Comparison of ENCODE assay signal across 36 cellular contexts in the genomic region with DNA sequence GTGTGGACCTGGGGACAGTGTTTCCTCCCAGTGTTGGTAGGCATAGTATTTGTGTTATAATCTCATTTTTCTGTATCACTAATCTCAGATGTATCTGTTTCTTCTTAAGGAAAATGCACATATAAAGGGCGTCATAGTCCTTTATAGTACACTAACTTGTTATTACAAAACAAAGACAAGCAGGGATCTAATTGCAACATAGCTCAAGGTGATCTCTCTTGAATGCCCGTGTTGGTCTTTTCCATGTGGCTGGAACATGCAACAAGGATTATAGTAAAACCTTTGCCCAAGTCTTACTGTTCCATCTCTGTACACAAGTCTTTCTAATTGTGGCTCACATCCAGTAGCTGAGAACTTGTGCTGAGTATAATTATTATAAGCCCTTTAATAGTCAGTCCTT. TPM values are rescaled to one million over a fixed set of nuclear protein-coding genes. Genes with fewer than 3 reads are reported as not detected.
A peak's percentile ranks its signal among the peaks of the same experiment; 100 is the strongest.
DNase-seq lines count a peak whose midpoint lies in the region; ATAC-seq and TF ChIP-seq lines count a peak whose summit lies in the region.
"Had no signal": no experiment of that assay in that cellular context is flagged by ENCODE, and none has a peak within 500 bp of the region (broad histone marks: within the 10 kb centered on the region; RNA-seq: fewer than 3 reads in every experiment).

No MANE protein-coding gene starts in this region.

- H3K27ac ChIP-seq in GM23248 (peak overlapping the region; percentile 41), RWPE2 (ENCODE audit: poor library complexity, severe bottlenecking) (peak overlapping the region; percentile 99), coronary artery (no peak overlapping the region)
- H3K27ac ChIP-seq: colonic mucosa, esophagus muscularis mucosa, gastrocnemius medialis, ovary had no signal

- 0 out of 3 replicates have a peak, but pooled peaks have one; percentile 8 for ATAC-seq in RWPE2 (ENCODE audit: low read depth)
- ATAC-seq in esophagus mucosa: peak; percentile 45
- ATAC-seq: activated CD8-positive, alpha-beta memory T cell treated with anti-CD3 and anti-CD28 coated beads, Interleukin-2, amount 10 ng/mL, durations not matched to agents 7 days and 5 days; effector memory CD8-positive, alpha-beta T cell; gastrocnemius medialis; GM12878; K562; Right ventricle myocardium inferior; T-helper 17 cell had no signal

- H3K4me1 ChIP-seq in GM23248 (ENCODE audit: insufficient read depth) (peaks cover 44% of the 10 kb centered on the region), RWPE2 (ENCODE audit: insufficient read depth, poor library complexity, severe bottlenecking) (peaks cover 54% of the 10 kb centered on the region), skeletal muscle satellite cell (ENCODE audit: control insufficient read depth, insufficient read depth, low read length) (peaks cover 45% of the 10 kb centered on the region)
- H3K4me1 ChIP-seq: colonic mucosa, esophagus muscularis mucosa, gastrocnemius medialis had no signal

- H3K36me3 ChIP-seq in GM23248 (ENCODE audit: low read depth): no peaks in the 10 kb centered on the region
- H3K36me3 ChIP-seq in RWPE2 (ENCODE audit: low read depth): peaks cover 7% of the 10 kb centered on the region
- H3K36me3 ChIP-seq in skeletal muscle satellite cell (ENCODE audit: insufficient read depth, low read length): no peaks in the 10 kb centered on the region
- H3K36me3 ChIP-seq: colonic mucosa, esophagus muscularis mucosa, gastrocnemius medialis, ovary had no signal

- H3K9me3 ChIP-seq in GM23248 (ENCODE audit: low read depth) (no peaks in the 10 kb centered on the region), RWPE2 (ENCODE audit: severe bottlenecking) (no peaks in the 10 kb centered on the region), skeletal muscle satellite cell (replicated peaks; ENCODE audit: low read length) (no peaks in the 10 kb centered on the region)
- H3K9me3 ChIP-seq: colonic mucosa, esophagus muscularis mucosa, gastrocnemius medialis, ovary had no signal

- H2AFZ ChIP-seq in GM23248: peak overlapping the region; percentile 31

- H3K9me2 ChIP-seq in GM23248 (ENCODE audit: insufficient read depth): no peaks in the 10 kb centered on the region

- DNase-seq in GM23248: no peak
- DNase-seq in RWPE2 (ENCODE audit: low spot score): no peak
- no peak for DNase-seq in coronary artery (ENCODE audit: low spot score)
- no peak for DNase-seq in NCI-H748 treated with DMSO at 0.1 percent for 48 hours (lab: John Stamatoyannopoulos, UW)
- no peak for DNase-seq in GM19240 (ENCODE audit: insufficient read length, low spot score)
- DNase-seq: activated CD4-positive, alpha-beta T cell treated with anti-CD3 and anti-CD28 coated beads, Interleukin-2, amount 50 U/mL, for 4 hours; activated CD8-positive, alpha-beta memory T cell treated with anti-CD3 and anti-CD28 coated beads, Interleukin-2, amount 10 ng/mL, durations not matched to agents 7 days and 5 days; aorta; colonic mucosa; DMS 273 treated with DMSO at 0.1 percent for 48 hours; effector memory CD8-positive, alpha-beta T cell; gastrocnemius medialis; hippocampal formation; left cardiac atrium; NCI-H1105; NCI-H1930; NCI-H524 treated with DMSO at 0.1 percent for 48 hours; nephron progenitor cell; ovary; small intestine; stimulated activated naive CD4-positive, alpha-beta T cell treated with Interleukin-2 at 50 U/mL for 16 hours; T-helper 17 cell had no signal

- H3K79me2 ChIP-seq in GM23248 (ENCODE audit: insufficient read depth): no peaks in the 10 kb centered on the region

- H3K4me3 ChIP-seq in GM23248 (0 out of 2 replicates have a peak overlapping the region, but pooled peaks have one; percentile 9), RWPE2 (ENCODE audit: severe bottlenecking) (peak overlapping the region; percentile 12), skeletal muscle satellite cell (ENCODE audit: low read length) (no peak overlapping the region), coronary artery (no peak overlapping the region)
- H3K4me3 ChIP-seq: colonic mucosa, esophagus muscularis mucosa, gastrocnemius medialis, GM12878, K562, ovary had no signal

- H3K9ac ChIP-seq in GM23248 (no peak overlapping the region), skeletal muscle satellite cell (ENCODE audit: low read depth, low read length) (peak overlapping the region; percentile 11)

- no peak for TF ChIP-seq CTCF in RWPE2 (IDR thresholded peaks at IDR 0.05; ENCODE audit: poor library complexity, severe bottlenecking)
- TF ChIP-seq CTCF in coronary artery (IDR thresholded peaks at IDR 0.05): no peak

- peaks cover 43% of the 10 kb centered on the region for H3F3A ChIP-seq in GM23248 (ENCODE audit: insufficient read depth)

- in situ Hi-C loops in GM23248 (cut with MboI): no loop called here

- peak overlapping the region; percentile 49 for H3K4me2 ChIP-seq in GM23248 (ENCODE audit: unreplicated experiment)
- H3K4me2 ChIP-seq in skeletal muscle satellite cell (ENCODE audit: low read length): peak overlapping the region; percentile 30

- H3K27me3 ChIP-seq in GM23248 (replicated peaks; ENCODE audit: insufficient read depth): no peaks in the 10 kb centered on the region
- H3K27me3 ChIP-seq in RWPE2 (ENCODE audit: insufficient read depth, poor library complexity, severe bottlenecking): no peaks in the 10 kb centered on the region
- H3K27me3 ChIP-seq in skeletal muscle satellite cell (ENCODE audit: control insufficient read depth, insufficient read depth, low read length): no peaks in the 10 kb centered on the region
- H3K27me3 ChIP-seq: colonic mucosa, esophagus muscularis mucosa, gastrocnemius medialis, ovary had no signal

- WGBS in GM23248 (ENCODE audit: low coverage in 1 of 2, low lambda C conversion rate in 2 of 2, missing lambda C conversion rate in 2 of 2), 2 experiments: 71 to 76% methylated on average over 2 of the region's 2 CpGs

- H4K20me1 ChIP-seq in GM23248 (ENCODE audit: insufficient read depth): no peaks in the 10 kb centered on the region

RNA-seq across cellular contexts. Expression of gene GPR87, which starts 3.5 kb away (rescaled TPM):
- 0.22 TPM in 1 of 2 replicates, not detected in the other for total RNA-seq in GM23248 (2014; rRNA removed; shearing (Covaris generic))
- not detected in 2 replicates for polyA plus RNA-seq in GM23248 (2016; fragmentation: Nextera tagmentation; extraction: Ambion mirVana)
- 36.8 TPM for total RNA-seq in esophagus mucosa
- not detected in 2 replicates for total RNA-seq in skeletal muscle satellite cell (2012; rRNA removed)
- total RNA-seq: aorta, cardiac septum, colonic mucosa, esophagus muscularis mucosa, gastrocnemius medialis, H1, K562, left cardiac atrium, Right ventricle myocardium inferior, T-helper 17 cell, temporal lobe had no signal
- polyA plus RNA-seq: aorta, BJ, K562, ovary, small intestine had no signal

RNA-seq across cellular contexts. Expression of gene P2RY13, which starts 9.2 kb away (rescaled TPM):
- not detected in 2 replicates for total RNA-seq in GM23248 (2014; rRNA removed; shearing (Covaris generic))
- polyA plus RNA-seq in GM23248 (2016; fragmentation: Nextera tagmentation; extraction: Ambion mirVana): not detected in 2 replicates
- 0.28 TPM for total RNA-seq in esophagus mucosa
- not detected in 2 replicates for total RNA-seq in skeletal muscle satellite cell (2012; rRNA removed)
- total RNA-seq: activated CD8-positive, alpha-beta memory T cell treated with anti-CD3 and anti-CD28 coated beads, Interleukin-2, amount 10 ng/mL, durations not matched to agents 7 days and 5 days; activated naive CD4-positive, alpha-beta T cell treated with anti-CD3 and anti-CD28 coated beads, Interleukin-2, amount 50 U/mL, for 72 hours; activated T-helper 2 cell treated with anti-CD3 and anti-CD28 coated beads, Interferon-gamma antibody, Interleukin-2, Interleukin-4, amounts not matched to agents 10 μg/mL and 5 μg/mL and 100 μg/mL, durations not matched to agents 14 hours and 24 hours and 36 hours; GM12878; H1; HT-29; K562; M059J had no signal
- polyA plus RNA-seq: BJ, GM12878, H1, K562 had no signal

RNA-seq across cellular contexts. Expression of gene P2RY14, which starts 41.8 kb away (rescaled TPM):
- not detected in 2 replicates for total RNA-seq in GM23248 (2014; rRNA removed; shearing (Covaris generic))
- not detected in 2 replicates for polyA plus RNA-seq in GM23248 (2016; fragmentation: Nextera tagmentation; extraction: Ambion mirVana)
- 0.88 TPM for total RNA-seq in esophagus mucosa
- total RNA-seq in skeletal muscle satellite cell (2012; rRNA removed): not detected in 2 replicates
- total RNA-seq: H1, HT-29, K562, M059J had no signal
- polyA plus RNA-seq: BJ, H1, K562 had no signal

Comparison
In these comparisons a context has a peak if more than half of its experiments do, and no peak if none do; other contexts are left out.
1. H3K27ac ChIP-seq: peak in GM23248 (single experiment) and RWPE2 (single experiment); none in coronary artery (0 of 2).
2. H3K4me3 ChIP-seq: peak in GM23248 (single experiment) and RWPE2 (single experiment); none in skeletal muscle satellite cell (single experiment) and coronary artery (single experiment).
3. RNA of gene GPR87, which starts 3.5 kb away (total RNA-seq): 36.8 TPM in esophagus mucosa (single experiment); 0.22 TPM in GM23248; every median in the first group is over 10 times any median in the second.